Comparison of ENCODE assay signal across 8 cellular contexts in the genomic region with DNA sequence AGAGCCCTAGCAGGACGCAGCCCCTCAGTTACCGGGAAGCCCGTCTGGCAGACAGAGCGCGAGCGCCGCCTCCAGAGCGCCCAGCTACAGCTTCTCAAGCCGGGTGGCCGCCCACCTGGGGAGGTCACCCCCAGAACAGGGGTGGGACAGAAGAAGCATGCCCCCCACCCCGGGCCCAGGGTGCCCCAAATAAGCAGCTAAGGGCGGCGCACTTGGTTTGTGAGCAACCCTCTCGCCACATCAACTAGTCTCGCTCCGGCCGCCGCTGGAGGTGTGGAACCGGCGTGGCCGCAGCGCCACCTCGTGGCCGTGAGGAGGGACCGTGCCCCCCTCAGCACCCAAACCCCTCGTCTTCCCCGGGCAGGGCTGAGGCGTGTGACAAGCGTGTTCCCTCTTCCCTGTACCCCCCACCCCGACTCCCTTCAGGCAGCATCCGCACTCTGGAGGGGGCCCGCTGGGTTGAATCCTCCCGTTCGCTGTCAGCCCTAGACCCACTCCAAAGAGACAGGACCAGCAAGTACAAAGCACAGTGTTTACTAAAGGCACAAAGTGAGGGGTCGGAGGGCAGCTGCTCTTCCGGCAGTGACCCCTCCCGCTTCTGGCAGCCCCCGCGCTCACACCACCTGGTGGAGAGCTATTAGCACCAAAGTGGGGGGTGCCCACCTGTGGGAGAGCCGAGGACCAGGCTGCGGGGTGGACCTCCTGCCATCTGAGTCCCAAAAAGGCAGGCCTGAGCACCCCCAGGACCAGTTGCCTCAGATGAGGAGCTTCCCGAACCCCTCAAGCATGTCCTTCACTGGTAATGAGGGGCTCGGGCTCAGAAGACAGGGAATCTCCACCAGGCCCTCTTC. TPM values are rescaled to one million over a fixed set of nuclear protein-coding genes. Genes with fewer than 3 reads are reported as not detected.
A peak's percentile ranks its signal among the peaks of the same experiment; 100 is the strongest.
DNase-seq lines count a peak whose midpoint lies in the region; ATAC-seq lines count a peak whose summit lies in the region.

No MANE protein-coding gene starts in this region.

- H3K9ac ChIP-seq in NT2/D1 (ENCODE audit: insufficient read length, low read depth): peak overlapping the region; percentile 70

- H3K4me1 ChIP-seq in NT2/D1 (ENCODE audit: insufficient read depth, insufficient read length) (peaks cover 18% of the 10 kb centered on the region), mononuclear cell (ENCODE audit: insufficient read depth, low read length) (peaks cover 24% of the 10 kb centered on the region)

- peaks cover 7% of the 10 kb centered on the region for H3K27me3 ChIP-seq in NT2/D1 (ENCODE audit: insufficient read depth, insufficient read length)
- H3K27me3 ChIP-seq in mononuclear cell (ENCODE audit: insufficient read depth, low read length): no peaks in the 10 kb centered on the region

- H3K4me3 ChIP-seq in NT2/D1 (ENCODE audit: insufficient read length, low read depth) (peak overlapping the region; percentile 18), mononuclear cell (ENCODE audit: low read length) (peak overlapping the region; percentile 36)

- H3K36me3 ChIP-seq in NT2/D1 (ENCODE audit: insufficient read depth, insufficient read length, low read length): no peaks in the 10 kb centered on the region

- DNase-seq in NK-92 treated with Interleukin-12 subunit alpha and Interleukin-12 subunit beta, amount 100 ng/mL, for 24 hours (lab: John Stamatoyannopoulos, UW): peak; percentile 51
- DNase-seq in NK-92 (lab: John Stamatoyannopoulos, UW; ENCODE audit: unreplicated experiment) (no peak), NT2/D1 (ENCODE audit: low read depth, low spot score) (peak; percentile 28), epidermal melanocyte (ENCODE audit: insufficient read length, low spot score) (peak; percentile 79)
- DNase-seq in activated CD8-positive, alpha-beta memory T cell treated with anti-CD3 and anti-CD28 coated beads, Interleukin-2, amount 50 U/mL, for 48 hours: peak; percentile 92
- DNase-seq in stimulated activated CD8-positive, alpha-beta memory T cell treated with anti-CD3 and anti-CD28 coated beads, Interleukin-15, amount 100 ng/mL, for 48 hours (ENCODE audit: low read depth in 2 of 2): peak; percentile 68 to 71

- H3K9me3 ChIP-seq in NT2/D1 (ENCODE audit: insufficient read depth, low read length): no peaks in the 10 kb centered on the region
- H3K9me3 ChIP-seq in mononuclear cell (ENCODE audit: low read depth, low read length): no peaks in the 10 kb centered on the region

- peak; percentile 68 for ATAC-seq in HG03175 (IDR thresholded peaks at IDR 0.05; ENCODE audit: unreplicated experiment)

RNA-seq across cellular contexts. Expression of a gene that starts 45.4 kb away (rescaled TPM):
- not detected for total RNA-seq in mononuclear cell

RNA-seq across cellular contexts. Expression of a gene that starts 51.7 kb away (rescaled TPM):
- total RNA-seq in mononuclear cell: 18.1 TPM
